9 cellular contexts compared by ENCODE assay signal in genomic region chr12:125183187-125184067, GRCh38. TPM values are rescaled to one million over a fixed set of nuclear protein-coding genes. Genes with fewer than 3 reads are reported as not detected.
DNase-seq lines count a peak whose midpoint lies in the region; ATAC-seq and TF ChIP-seq lines count a peak whose summit lies in the region.
"Had no signal": no experiment of that assay in that cellular context is flagged by ENCODE, and none has a peak within 500 bp of the region (broad histone marks: within the 10 kb centered on the region; RNA-seq: fewer than 3 reads in every experiment).

No MANE protein-coding gene starts in this region.

- H3K27me3 ChIP-seq in dorsolateral prefrontal cortex, result peaks cover 0 to 11% (median 0%) of the 10 kb centered on the region in 45 donors

- H3K4me3 ChIP-seq in dorsolateral prefrontal cortex, result peak overlapping the region in 17 of 59 donors; percentile 1 to 41 (median 19)

- H3K9me3 Mint-ChIP-seq in activated CD4-positive, alpha-beta T cell treated with anti-CD3 and anti-CD28 coated beads, Interleukin-2, amount 10 ng/mL, durations not matched to agents 7 days and 5 days, result no peaks in the 10 kb centered on the region
- H3K9me3 Mint-ChIP-seq: T-helper 1 cell treated with Interleukin-12 subunit alpha and Interleukin-12 subunit beta and Interleukin-4 antibody, amounts not matched to agents 30 μg/mL and 1 μg/mL, for 36 hours had no signal

- ATAC-seq in GM18519 (IDR thresholded peaks at IDR 0.05; ENCODE audit: low FRiP score, unreplicated experiment), result peak; percentile 67
- ATAC-seq in HG03097 (IDR thresholded peaks at IDR 0.05; ENCODE audit: low FRiP score, unreplicated experiment), result peak; percentile 72

- DNase-seq in AG09319 (ENCODE audit: extremely low read depth, low read depth) (peak; percentile 47), NCI-H345 (lab: John Stamatoyannopoulos, UW) (peak; percentile 83), dorsolateral prefrontal cortex (peak; percentile 77 to 94 (median 88)), medulla oblongata (ENCODE audit: extremely low spot score) (peak; percentile 86)
- peak; percentile 76 for DNase-seq in activated CD4-positive, alpha-beta T cell treated with anti-CD3 and anti-CD28 coated beads, Interleukin-2, amount 10 ng/mL, durations not matched to agents 7 days and 5 days
- DNase-seq in stimulated activated CD8-positive, alpha-beta memory T cell treated with anti-CD3 and anti-CD28 coated beads, Interleukin-15, amount 100 ng/mL, for 1 hour (ENCODE audit: low read depth), result peak; percentile 68

- H3K27ac Mint-ChIP-seq in activated CD4-positive, alpha-beta T cell treated with anti-CD3 and anti-CD28 coated beads, Interleukin-2, amount 10 ng/mL, durations not matched to agents 7 days and 5 days, result no peak overlapping the region
- H3K27ac Mint-ChIP-seq: T-helper 1 cell treated with Interleukin-12 subunit alpha and Interleukin-12 subunit beta and Interleukin-4 antibody, amounts not matched to agents 30 μg/mL and 1 μg/mL, for 36 hours had no signal

- POLR2A ChIA-PET in activated CD4-positive, alpha-beta T cell treated with anti-CD3 and anti-CD28 coated beads, Interleukin-2, amount 10 ng/mL, durations not matched to agents 7 days and 5 days (lab: Charles Lee), result no interaction called here

- H3K4me3 Mint-ChIP-seq in activated CD4-positive, alpha-beta T cell treated with anti-CD3 and anti-CD28 coated beads, Interleukin-2, amount 10 ng/mL, durations not matched to agents 7 days and 5 days, result no peak overlapping the region
- H3K4me3 Mint-ChIP-seq: T-helper 1 cell treated with Interleukin-12 subunit alpha and Interleukin-12 subunit beta and Interleukin-4 antibody, amounts not matched to agents 30 μg/mL and 1 μg/mL, for 36 hours had no signal

- H3K27me3 Mint-ChIP-seq in activated CD4-positive, alpha-beta T cell treated with anti-CD3 and anti-CD28 coated beads, Interleukin-2, amount 10 ng/mL, durations not matched to agents 7 days and 5 days, result peaks cover 52% of the 10 kb centered on the region

- H3K27ac ChIP-seq in dorsolateral prefrontal cortex, result peak overlapping the region in 52 of 59 donors; percentile 6 to 88 (median 66)

- H3K36me3 Mint-ChIP-seq in activated CD4-positive, alpha-beta T cell treated with anti-CD3 and anti-CD28 coated beads, Interleukin-2, amount 10 ng/mL, durations not matched to agents 7 days and 5 days (ENCODE audit: low read depth), result no peaks in the 10 kb centered on the region

- TF ChIP-seq CTCF in AG09319 (IDR thresholded peaks at IDR 0.05; ENCODE audit: low read depth, low read length), result no peak; the same call in none of the 2 replicates
- TF ChIP-seq CTCF in dorsolateral prefrontal cortex (IDR thresholded peaks at IDR 0.05 in 54 of 56, conservative IDR thresholded peaks at IDR 0.05 in 2 of 56; ENCODE audit: low read depth in 1 of 56, partially characterized antibody in 56 of 56), result peak; percentile 95 to 100 (median 99)

- intact Hi-C loops in dorsolateral prefrontal cortex (cut with DNase I), result loop anchor here (2.0 to 10.0 kb wide), 6 partner anchors 151 to 1689 kb away; no protein-coding TSS in a partner anchor

- CTCF ChIA-PET in activated CD4-positive, alpha-beta T cell treated with anti-CD3 and anti-CD28 coated beads, Interleukin-2, amount 10 ng/mL, durations not matched to agents 7 days and 5 days (lab: Charles Lee), result interaction anchor here (0.7 to 1.7 kb wide), 4 partner anchors 10 to 217 kb away, joined by 3 to 5 read pairs (median 4); no protein-coding TSS in a partner anchor

- peaks cover 6% of the 10 kb centered on the region for H3K4me1 Mint-ChIP-seq in activated CD4-positive, alpha-beta T cell treated with anti-CD3 and anti-CD28 coated beads, Interleukin-2, amount 10 ng/mL, durations not matched to agents 7 days and 5 days

RNA-seq across cellular contexts. Expression of gene TMEM132B, which starts 2.8 kb away (rescaled TPM):
- not detected for total RNA-seq in activated CD4-positive, alpha-beta T cell treated with anti-CD3 and anti-CD28 coated beads, Interleukin-2, amount 10 ng/mL, durations not matched to agents 7 days and 5 days
- total RNA-seq in dorsolateral prefrontal cortex, result 100 to 1,000 TPM in 116 of 120 experiments, 10 to 100 TPM in 4; 68.9 to 223 (median 154) TPM

Comparison
In these comparisons a context has a peak if more than half of its experiments do, and no peak if none do; other contexts are left out.
1. RNA of gene TMEM132B, which starts 2.8 kb away (total RNA-seq): 68.9 to 223 TPM in dorsolateral prefrontal cortex; not detected in activated CD4-positive, alpha-beta T cell treated with anti-CD3 and anti-CD28 coated beads, Interleukin-2, amount 10 ng/mL, durations not matched to agents 7 days and 5 days; every median in the first group is over 10 times any median in the second.
2. Peak in every context shown above with its lines, with median percentiles within 50 percentile points of each other: DNase-seq.